Comparison of ENCODE assay signal across 15 cellular contexts in genomic region chr3:11636372-11636760, GRCh38. TPM values are rescaled to one million over a fixed set of nuclear protein-coding genes. Genes with fewer than 3 reads are reported as not detected.
DNase-seq lines count a peak whose midpoint lies in the region; ATAC-seq and TF ChIP-seq lines count a peak whose summit lies in the region.
"Had no signal": no experiment of that assay in that cellular context is flagged by ENCODE, and none has a peak within 500 bp of the region (broad histone marks: within the 10 kb centered on the region; RNA-seq: fewer than 3 reads in every experiment).

No MANE protein-coding gene starts in this region.

- CTCF ChIA-PET in MCF 10A (lab: Yijun Ruan, JAX) = interaction anchor here (0.7 to 4.1 kb wide), 2 partner anchors 15 to 272 kb away, joined by 3 to 18 read pairs; no protein-coding TSS in a partner anchor

- TF ChIP-seq CTCF in MCF 10A (IDR thresholded peaks at IDR 0.05; ENCODE audit: unreplicated experiment) (no peak), mesothelial cell of epicardium (IDR thresholded peaks at IDR 0.05; ENCODE audit: unreplicated experiment) (no peak), suprapubic skin (IDR thresholded peaks at IDR 0.05) (no peak), glutamatergic neuron (IDR thresholded peaks at IDR 0.05; ENCODE audit: partially characterized antibody, unreplicated experiment) (no peak)

- H3K4me3 ChIP-seq in suprapubic skin = no peak overlapping the region
- H3K4me3 ChIP-seq: Peyer's patch had no signal

- peaks cover 96% of the 10 kb centered on the region for H3K4me1 ChIP-seq in suprapubic skin

- no TSS peak for BruUV-seq in MCF 10A (replicated peaks; lab: Mats Ljungman, UMichigan)

- H3K36me3 ChIP-seq in suprapubic skin = no peaks in the 10 kb centered on the region
- H3K36me3 ChIP-seq: Peyer's patch had no signal

- TF ChIP-seq EP300 in suprapubic skin (IDR thresholded peaks at IDR 0.05) = no peak

- TF ChIP-seq POLR2A in suprapubic skin (IDR thresholded peaks at IDR 0.05) = no peak

- intact Hi-C loops in MCF 10A (cut with micrococcal nuclease) = no loop called here

- peaks cover 67% of the 10 kb centered on the region for H3K4me1 Mint-ChIP-seq in MCF 10A (ENCODE audit: insufficient read depth, unreplicated experiment)
- peaks cover 93% of the 10 kb centered on the region for H3K4me1 Mint-ChIP-seq in mesothelial cell of epicardium
- H3K4me1 Mint-ChIP-seq in glutamatergic neuron (ENCODE audit: low read depth, unreplicated experiment) = peaks cover 37% of the 10 kb centered on the region

- POLR2A ChIA-PET in MCF 10A (lab: Yijun Ruan, JAX) = interaction anchor here (0.5 to 1.3 kb wide), 2 partner anchors 36 to 159 kb away, joined by 3 to 6 read pairs; no protein-coding TSS in a partner anchor

- peak; percentile 37 to 50 for DNase-seq in NCI-H526 (lab: John Stamatoyannopoulos, UW)
- DNase-seq in MCF 10A (ENCODE audit: unreplicated experiment) = no peak
- no peak for DNase-seq in mesothelial cell of epicardium (ENCODE audit: low spot score in 2 of 2, unreplicated experiment in 2 of 2)
- DNase-seq in suprapubic skin (ENCODE audit: low spot score in 2 of 2) = no peak
- DNase-seq in RKO (ENCODE audit: low spot score) = no peak
- no peak for DNase-seq in glutamatergic neuron
- DNase-seq: DMS79, erythroblast, GOT3, kidney glomerular epithelial cell, NCI-H1930, NCI-H82, Peyer's patch had no signal

- H3K27ac ChIP-seq in suprapubic skin = peak overlapping the region; percentile 90

- H3K27ac Mint-ChIP-seq in MCF 10A (ENCODE audit: low read depth, unreplicated experiment) = peak overlapping the region; percentile 86
- H3K27ac Mint-ChIP-seq in mesothelial cell of epicardium = peak overlapping the region; percentile 80
- no peak overlapping the region for H3K27ac Mint-ChIP-seq in glutamatergic neuron (ENCODE audit: unreplicated experiment)
- H3K27ac Mint-ChIP-seq: WTC11 had no signal

- no peaks in the 10 kb centered on the region for H3K27me3 ChIP-seq in suprapubic skin
- H3K27me3 ChIP-seq: Peyer's patch had no signal

- no peaks in the 10 kb centered on the region for H3K9me3 ChIP-seq in suprapubic skin
- H3K9me3 ChIP-seq: Peyer's patch had no signal

- H3K27me3 Mint-ChIP-seq in MCF 10A (ENCODE audit: insufficient read depth, unreplicated experiment) = no peaks in the 10 kb centered on the region
- no peaks in the 10 kb centered on the region for H3K27me3 Mint-ChIP-seq in mesothelial cell of epicardium (ENCODE audit: low read depth)
- H3K27me3 Mint-ChIP-seq in glutamatergic neuron (ENCODE audit: unreplicated experiment) = peaks cover 3% of the 10 kb centered on the region

- no peaks in the 10 kb centered on the region for H3K9me3 Mint-ChIP-seq in MCF 10A (ENCODE audit: unreplicated experiment)
- no peaks in the 10 kb centered on the region for H3K9me3 Mint-ChIP-seq in mesothelial cell of epicardium
- H3K9me3 Mint-ChIP-seq in glutamatergic neuron (ENCODE audit: unreplicated experiment) = no peaks in the 10 kb centered on the region
- H3K9me3 Mint-ChIP-seq: WTC11 had no signal

- no peak for ATAC-seq in HG03432 (IDR thresholded peaks at IDR 0.05; ENCODE audit: unreplicated experiment)
- ATAC-seq: WTC11 had no signal

- H3K36me3 Mint-ChIP-seq in MCF 10A (ENCODE audit: insufficient read depth, unreplicated experiment) (peaks cover 13% of the 10 kb centered on the region), mesothelial cell of epicardium (no peaks in the 10 kb centered on the region), glutamatergic neuron (ENCODE audit: unreplicated experiment) (no peaks in the 10 kb centered on the region)
- H3K36me3 Mint-ChIP-seq: WTC11 had no signal

- WGBS in suprapubic skin = 45% methylated on average over 3 of the region's 3 CpGs

- H3K4me3 Mint-ChIP-seq in MCF 10A (ENCODE audit: unreplicated experiment) (no peak overlapping the region), mesothelial cell of epicardium (peak overlapping the region; percentile 28), glutamatergic neuron (ENCODE audit: unreplicated experiment) (no peak overlapping the region)
- H3K4me3 Mint-ChIP-seq: WTC11 had no signal

RNA-seq across cellular contexts. Expression of gene VGLL4, which starts 7.3 kb away (rescaled TPM):
- total RNA-seq in MCF 10A (2022) (31.3 and 31.7 TPM in 2 replicates), mesothelial cell of epicardium (137 to 140 TPM (median 138 TPM) in 3 replicates), suprapubic skin (10 to 100 TPM; 66.8 to 86.5 (median 75.9) TPM), glutamatergic neuron (ENCODE audit: unreplicated experiment) (29.4 TPM)

Comparison
In these comparisons a context has a peak if more than half of its experiments do, and no peak if none do; other contexts are left out.
1. DNase-seq: peak in NCI-H526 (2 of 2); none in MCF 10A (single experiment), mesothelial cell of epicardium (0 of 2), suprapubic skin (0 of 2), RKO (single experiment) and glutamatergic neuron (single experiment).